In the genomic region with DNA sequence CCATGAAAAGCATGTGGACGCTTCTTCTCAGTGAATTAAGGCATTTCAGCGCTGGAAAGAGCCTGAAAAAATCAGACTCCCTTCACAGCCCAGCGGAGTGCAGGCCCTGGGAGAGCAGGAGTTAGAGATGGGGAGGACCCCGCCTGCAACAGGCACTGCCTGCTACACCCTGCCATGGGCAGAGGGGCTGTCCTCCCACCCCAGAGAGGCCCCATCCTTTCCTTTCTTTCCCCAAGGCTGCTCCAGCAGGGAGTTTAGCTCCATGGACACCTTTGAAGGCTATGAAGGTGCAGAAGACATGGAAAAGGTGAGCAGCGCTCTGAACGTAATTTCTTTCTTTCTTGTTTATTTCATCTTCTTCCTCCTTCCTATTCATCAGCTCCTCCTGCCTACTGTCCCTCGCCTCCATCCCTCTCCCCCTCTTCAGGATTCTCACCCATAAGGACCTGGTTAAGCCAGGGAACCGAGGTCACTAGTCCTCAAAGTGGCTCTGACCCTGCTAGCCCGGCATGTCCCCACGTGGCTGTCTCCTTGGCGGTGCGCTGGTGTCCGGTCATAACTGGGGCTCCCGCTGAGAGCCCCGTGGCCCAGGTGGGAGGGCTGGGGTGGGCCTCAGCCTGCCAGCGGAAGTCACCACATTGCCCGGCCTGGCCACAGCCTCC, we compare ENCODE assay signal across 7 cellular contexts. TPM values are rescaled to one million over a fixed set of nuclear protein-coding genes. Genes with fewer than 3 reads are reported as not detected.
A peak's percentile ranks its signal among the peaks of the same experiment; 100 is the strongest.
DNase-seq lines count a peak whose midpoint lies in the region; ATAC-seq and TF ChIP-seq lines count a peak whose summit lies in the region.

No MANE protein-coding gene starts in this region.

- H3K4me1 ChIP-seq in gastroesophageal sphincter (peaks cover 0 to 32% (median 11%) of the 10 kb centered on the region in 3 donors), gastrocnemius medialis (peaks cover 0 to 14% of the 10 kb centered on the region in 2 donors)

- H3K9me3 ChIP-seq in gastroesophageal sphincter (no peaks in the 10 kb centered on the region), gastrocnemius medialis (no peaks in the 10 kb centered on the region)

- TF ChIP-seq CTCF in gastroesophageal sphincter (IDR thresholded peaks at IDR 0.05) (no peak), gastrocnemius medialis (IDR thresholded peaks at IDR 0.05 in 4 of 5, conservative IDR thresholded peaks at IDR 0.05 in 1 of 5) (no peak)

- TF ChIP-seq EP300 in gastroesophageal sphincter (IDR thresholded peaks at IDR 0.05), result no peak

- CTCF ChIA-PET in activated CD4-positive, alpha-beta memory T cell treated with anti-CD3 and anti-CD28 coated beads for 36 hours (lab: Charles Lee), result interaction anchor here (0.7 to 1.6 kb wide), 8 partner anchors 7 to 339 kb away, joined by 3 to 11 read pairs (median 5); a partner anchor contains a TSS

- H3K36me3 ChIP-seq in gastroesophageal sphincter (no peaks in the 10 kb centered on the region), gastrocnemius medialis (no peaks in the 10 kb centered on the region)

- H3K27me3 ChIP-seq in gastroesophageal sphincter (peaks cover 60% of the 10 kb centered on the region), gastrocnemius medialis (peaks cover 42 to 60% (median 59%) of the 10 kb centered on the region in 3 donors)

- H3K36me3 Mint-ChIP-seq in activated CD4-positive, alpha-beta memory T cell treated with anti-CD3 and anti-CD28 coated beads for 36 hours, result no peaks in the 10 kb centered on the region

- H3K27ac ChIP-seq in gastroesophageal sphincter, result peak overlapping the region in 1 of 4 donors; percentile 84
- H3K27ac ChIP-seq in gastrocnemius medialis, result no peak overlapping the region

- H3K27ac Mint-ChIP-seq in activated CD4-positive, alpha-beta memory T cell treated with anti-CD3 and anti-CD28 coated beads for 36 hours, result peak overlapping the region; percentile 51

- POLR2A ChIA-PET in activated CD4-positive, alpha-beta memory T cell treated with anti-CD3 and anti-CD28 coated beads for 36 hours (lab: Charles Lee), result interaction anchor here (1.2 to 2.0 kb wide), 10 partner anchors 20 to 312 kb away, joined by 3 to 14 read pairs (median 5); a partner anchor contains a TSS

- peaks cover 28% of the 10 kb centered on the region for H3K4me1 Mint-ChIP-seq in activated CD4-positive, alpha-beta memory T cell treated with anti-CD3 and anti-CD28 coated beads for 36 hours (ENCODE audit: low read depth)

- TF ChIP-seq POLR2A in gastroesophageal sphincter (IDR thresholded peaks at IDR 0.05), result no peak
- TF ChIP-seq POLR2A in gastrocnemius medialis (IDR thresholded peaks at IDR 0.05), result no peak

- DNase-seq in activated CD4-positive, alpha-beta memory T cell treated with anti-CD3 and anti-CD28 coated beads for 36 hours, result peak; percentile 33
- peak in 1 of 2 donors; percentile 13 for DNase-seq in gastrocnemius medialis
- DNase-seq in HK-2 (ENCODE audit: unreplicated experiment), result no peak
- no peak for DNase-seq in CD1c-positive myeloid dendritic cell (ENCODE audit: extremely low spot score)

- H3K27me3 Mint-ChIP-seq in activated CD4-positive, alpha-beta memory T cell treated with anti-CD3 and anti-CD28 coated beads for 36 hours, result peaks cover 38% of the 10 kb centered on the region

- ATAC-seq in HG03064 (IDR thresholded peaks at IDR 0.05; ENCODE audit: low read depth, unreplicated experiment), result peak; percentile 16
- ATAC-seq in gastroesophageal sphincter, result no peak
- peak; percentile 18 to 25 for ATAC-seq in gastrocnemius medialis
- ATAC-seq in HG03521 (IDR thresholded peaks at IDR 0.05; ENCODE audit: unreplicated experiment), result no peak

- peak overlapping the region; percentile 40 to 77 for H3K4me3 ChIP-seq in gastroesophageal sphincter
- H3K4me3 ChIP-seq in gastrocnemius medialis, result peak overlapping the region; percentile 65 to 90 (median 86)

- H3K9me3 Mint-ChIP-seq in activated CD4-positive, alpha-beta memory T cell treated with anti-CD3 and anti-CD28 coated beads for 36 hours, result no peaks in the 10 kb centered on the region

- intact Hi-C loops in activated CD4-positive, alpha-beta memory T cell treated with anti-CD3 and anti-CD28 coated beads for 36 hours (cut with micrococcal nuclease), result loop anchor here (10.0 kb wide), 1 partner anchor 582 kb away; no protein-coding TSS in a partner anchor
- intact Hi-C loops in gastrocnemius medialis (cut with DNase I; ENCODE audit: low total_unique reads), result loop anchor here (5.0 kb wide), 2 partner anchors 106 to 849 kb away; a partner anchor contains a TSS

- H3K4me3 Mint-ChIP-seq in activated CD4-positive, alpha-beta memory T cell treated with anti-CD3 and anti-CD28 coated beads for 36 hours, result peak overlapping the region; percentile 83

- in situ Hi-C loops in gastrocnemius medialis (cut with MboI; ENCODE audit: low sequenced_read_pairs in 4 of 4), result no loop called here

- 37 to 40% methylated on average over 1 to 9 of the region's 17 CpGs for WGBS in gastroesophageal sphincter (ENCODE audit: low coverage in 1 of 2), 2 donors

RNA-seq across cellular contexts. Expression of a gene that starts 16.1 kb away (rescaled TPM):
- not detected for total RNA-seq in activated CD4-positive, alpha-beta memory T cell treated with anti-CD3 and anti-CD28 coated beads for 36 hours
- total RNA-seq in gastroesophageal sphincter (10 to 100 TPM in 1 of 4 donors, under 1 TPM in 3; 0.23 to 34.5 (median 0.57) TPM), gastrocnemius medialis (1 to 10 TPM in 2 of 4 donors, under 1 TPM in 2; 0.33 to 4.1 (median 1.8) TPM)

RNA-seq across cellular contexts. Expression of a gene that starts 20.2 kb away (rescaled TPM):
- total RNA-seq in activated CD4-positive, alpha-beta memory T cell treated with anti-CD3 and anti-CD28 coated beads for 36 hours, result 100 to 1,000 TPM; 118 to 127 TPM
- total RNA-seq in gastroesophageal sphincter (10 to 100 TPM in 2 of 4 donors, 1 to 10 TPM in 2; 8.1 to 12.2 (median 10.5) TPM), gastrocnemius medialis (10 to 100 TPM in 1 of 4 donors, 1 to 10 TPM in 3; 4.5 to 15.1 (median 7.3) TPM)

RNA-seq across cellular contexts. Expression of a gene that starts 43.1 kb away (rescaled TPM):
- 100 to 1,000 TPM; 390 to 393 TPM for total RNA-seq in activated CD4-positive, alpha-beta memory T cell treated with anti-CD3 and anti-CD28 coated beads for 36 hours
- total RNA-seq in gastroesophageal sphincter (100 to 1,000 TPM; 359 to 660 (median 508) TPM), gastrocnemius medialis (100 to 1,000 TPM; 531 to 622 (median 574) TPM)

Comparison
In these comparisons a context has a peak if more than half of its experiments do, and no peak if none do; other contexts are left out.
1. ATAC-seq: peak in HG03064 (single experiment) and gastrocnemius medialis (2 of 2); none in gastroesophageal sphincter (single experiment) and HG03521 (single experiment).
2. RNA of a gene that starts 20.2 kb away (total RNA-seq): 118 to 127 TPM in activated CD4-positive, alpha-beta memory T cell treated with anti-CD3 and anti-CD28 coated beads for 36 hours; 8.1 to 12.2 TPM in gastroesophageal sphincter and 4.5 to 15.1 TPM in gastrocnemius medialis; every median in the first group is over 4 times any median in the second.